In the genomic region with DNA sequence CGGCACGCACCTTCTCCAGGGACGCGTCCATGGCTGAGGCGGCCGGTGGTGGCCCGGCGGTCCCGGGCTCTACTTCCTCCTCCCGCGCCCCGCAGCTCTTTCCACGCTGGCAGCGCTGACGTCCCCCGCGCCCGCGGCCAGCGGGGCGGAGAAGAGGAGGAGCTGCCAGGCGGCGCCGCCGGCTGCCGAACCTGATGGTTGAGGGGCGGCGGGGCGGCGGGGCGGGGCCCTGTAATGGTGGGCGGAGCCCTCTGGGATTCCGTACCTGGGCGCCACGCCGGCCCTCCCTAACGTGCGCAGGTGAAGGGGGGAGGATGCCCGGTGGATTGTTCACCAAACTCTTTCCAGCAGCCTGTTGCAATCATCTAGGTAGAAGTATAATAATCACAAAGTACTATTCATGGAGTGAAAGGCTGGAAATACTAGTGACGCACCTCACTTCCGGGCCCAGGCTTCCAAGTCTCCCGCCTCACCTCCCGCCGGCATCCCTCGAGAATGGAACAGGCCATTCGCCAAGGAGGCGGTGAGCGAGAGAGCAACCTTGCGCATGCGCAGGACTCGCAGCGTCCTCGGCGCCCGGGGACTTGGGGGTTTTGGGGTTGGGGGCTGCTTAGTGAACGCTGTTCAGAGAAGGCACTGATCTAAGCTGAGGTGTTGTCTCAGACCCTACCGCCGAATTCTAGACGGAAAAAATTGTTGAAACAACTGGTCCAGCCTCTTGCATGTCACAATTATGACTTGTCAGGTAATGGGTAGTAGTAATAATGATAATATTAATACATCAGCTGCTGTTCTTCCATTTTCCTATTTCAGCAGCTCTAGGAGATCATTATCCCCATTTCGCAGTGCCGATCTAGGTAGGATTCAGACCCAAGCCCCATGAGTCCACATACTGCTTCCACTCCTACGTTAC, we compare ENCODE assay signal across 8 cellular contexts. TPM values are rescaled to one million over a fixed set of nuclear protein-coding genes. Genes with fewer than 3 reads are reported as not detected.
DNase-seq lines count a peak whose midpoint lies in the region; ATAC-seq and TF ChIP-seq lines count a peak whose summit lies in the region.
"Not testable (repeated sequence)": the region's sequence is repeated elsewhere in the genome, so short reads cannot be mapped to it uniquely, and the experiment has no call there.

No MANE protein-coding gene starts in this region.

- intact Hi-C loops in colonic mucosa (cut with DNase I); left colon (cut with DNase I, micrococcal nuclease): not testable (repeated sequence)

- peak overlapping the region; percentile 67 for H3K4me3 ChIP-seq in colonic mucosa

- DNase-seq in NCI-H524 treated with DMSO at 0.1 percent for 48 hours (lab: John Stamatoyannopoulos, UW) = peak; percentile 30
- peak; percentile 94 for DNase-seq in activated CD4-positive, alpha-beta T cell treated with anti-CD3 and anti-CD28 coated beads for 48 hours
- DNase-seq in colonic mucosa = peak; percentile 94
- DNase-seq in left colon = peak; percentile 90 to 98
- DNase-seq in stimulated activated CD4-positive, alpha-beta T cell treated with anti-CD3 and anti-CD28 coated beads, Interleukin-1b, Interleukin-23, amount 100 ng/mL, for 4 hours (ENCODE audit: low read depth in 2 of 2) = peak; percentile 91 to 94

- not testable (repeated sequence) for H3K4me1 ChIP-seq in colonic mucosa

- TF ChIP-seq CTCF in C4-2B (conservative IDR thresholded peaks at IDR 0.05); colonic mucosa (IDR thresholded peaks at IDR 0.05): not testable (repeated sequence)

- H3K27me3 ChIP-seq in colonic mucosa = not testable (repeated sequence)

- peak; percentile 91 for ATAC-seq in GM19395 (IDR thresholded peaks at IDR 0.05; ENCODE audit: unreplicated experiment)
- ATAC-seq in HG03520 (IDR thresholded peaks at IDR 0.05; ENCODE audit: unreplicated experiment) = peak; percentile 82
- peak; percentile 86 for ATAC-seq in left colon

- H3K9ac ChIP-seq in colonic mucosa (ENCODE audit: low read depth in 2 of 2, low read length in 2 of 2) = peak overlapping the region; percentile 54 to 79

- H3K27ac ChIP-seq in C4-2B = peak overlapping the region; percentile 74
- H3K27ac ChIP-seq in colonic mucosa = peak overlapping the region; percentile 73

- H3K9me3 ChIP-seq in colonic mucosa = not testable (repeated sequence)

- not testable (repeated sequence) for H3K36me3 ChIP-seq in colonic mucosa

RNA-seq across cellular contexts. Expression of a gene that starts 48.1 kb away (rescaled TPM):
- 10 to 100 TPM; 13.7 to 18.9 TPM for total RNA-seq in colonic mucosa
- total RNA-seq in left colon = 10 to 100 TPM; 22.6 to 37.5 TPM

Comparison
In these comparisons a context has a peak if more than half of its experiments do, and no peak if none do; other contexts are left out.
1. Peak in every context shown above with its lines: DNase-seq, ATAC-seq, H3K4me3 ChIP-seq and H3K27ac ChIP-seq.
2. DNase-seq: peak in every context shown above with its lines; median percentile 94 in activated CD4-positive, alpha-beta T cell treated with anti-CD3 and anti-CD28 coated beads for 48 hours; 94 in colonic mucosa; 94 in left colon; 92 in stimulated activated CD4-positive, alpha-beta T cell treated with anti-CD3 and anti-CD28 coated beads, Interleukin-1b, Interleukin-23, amount 100 ng/mL, for 4 hours; 30 in NCI-H524 treated with DMSO at 0.1 percent for 48 hours.